2 cellular contexts compared by ENCODE assay signal in genomic region chr1:31618916-31619846, GRCh38.
TF ChIP-seq lines count a peak whose summit lies in the region.

No MANE protein-coding gene starts in this region.

TF ChIP-seq in GM23338, 12 proteins besides CTCF, POLR2A, EP300 and RAD21:
- no peak for TF ChIP-seq EZH2 (IDR thresholded peaks at IDR 0.05; ENCODE audit: low read depth, unreplicated experiment)
- no peak for TF ChIP-seq NANOG (IDR thresholded peaks at IDR 0.05; ENCODE audit: borderline replicate concordance)
- TF ChIP-seq JUNB (IDR thresholded peaks at IDR 0.05; ENCODE audit: unreplicated experiment) = no peak
- TF ChIP-seq STAT1 (IDR thresholded peaks at IDR 0.05; ENCODE audit: unreplicated experiment) = no peak
- TF ChIP-seq POLR2AphosphoS5 (IDR thresholded peaks at IDR 0.05; ENCODE audit: low read depth) = no peak
- no peak for TF ChIP-seq ZNF114 (CRISPR knock-in tag; IDR thresholded peaks at IDR 0.05)
- TF ChIP-seq CREB1 (CRISPR knock-in tag; IDR thresholded peaks at IDR 0.05; ENCODE audit: low read depth) = no peak
- no peak for TF ChIP-seq REST (IDR thresholded peaks at IDR 0.05; ENCODE audit: unreplicated experiment)
- TF ChIP-seq ZNF331 (CRISPR knock-in tag; IDR thresholded peaks at IDR 0.05; ENCODE audit: low read depth) = no peak
- TF ChIP-seq EZH2phosphoT487 (IDR thresholded peaks at IDR 0.05; ENCODE audit: unreplicated experiment) = no peak

TF ChIP-seq in K562, 482 proteins besides CTCF, POLR2A, EP300 and RAD21:
- TF ChIP-seq TRIM28 (IDR thresholded peaks at IDR 0.05) = no peak
- TF ChIP-seq ZNF217 (CRISPR knock-in tag; IDR thresholded peaks at IDR 0.05) = no peak
- no peak for TF ChIP-seq ZNF586 (CRISPR knock-in tag; conservative IDR thresholded peaks at IDR 0.05)
- TF ChIP-seq, protein P1, sequence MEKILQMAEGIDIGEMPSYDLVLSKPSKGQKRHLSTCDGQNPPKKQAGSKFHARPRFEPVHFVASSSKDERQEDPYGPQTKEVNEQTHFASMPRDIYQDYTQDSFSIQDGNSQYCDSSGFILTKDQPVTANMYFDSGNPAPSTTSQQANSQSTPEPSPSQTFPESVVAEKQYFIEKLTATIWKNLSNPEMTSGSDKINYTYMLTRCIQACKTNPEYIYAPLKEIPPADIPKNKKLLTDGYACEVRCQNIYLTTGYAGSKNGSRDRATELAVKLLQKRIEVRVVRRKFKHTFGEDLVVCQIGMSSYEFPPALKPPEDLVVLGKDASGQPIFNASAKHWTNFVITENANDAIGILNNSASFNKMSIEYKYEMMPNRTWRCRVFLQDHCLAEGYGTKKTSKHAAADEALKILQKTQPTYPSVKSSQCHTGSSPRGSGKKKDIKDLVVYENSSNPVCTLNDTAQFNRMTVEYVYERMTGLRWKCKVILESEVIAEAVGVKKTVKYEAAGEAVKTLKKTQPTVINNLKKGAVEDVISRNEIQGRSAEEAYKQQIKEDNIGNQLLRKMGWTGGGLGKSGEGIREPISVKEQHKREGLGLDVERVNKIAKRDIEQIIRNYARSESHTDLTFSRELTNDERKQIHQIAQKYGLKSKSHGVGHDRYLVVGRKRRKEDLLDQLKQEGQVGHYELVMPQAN (IDR thresholded peaks at IDR 0.05; ENCODE audit: borderline replicate concordance) = no peak
- no peak for TF ChIP-seq ETV6 (IDR thresholded peaks at IDR 0.05; ENCODE audit: borderline replicate concordance in 1 of 2, low read depth in 2 of 2, low read length in 1 of 2)
- TF ChIP-seq ETV6 (CRISPR knock-in tag; IDR thresholded peaks at IDR 0.05; ENCODE audit: borderline replicate concordance) = no peak
- no peak for TF ChIP-seq KDM5B (IDR thresholded peaks at IDR 0.05; ENCODE audit: insufficient replicate concordance, low read depth, low read length)
- no peak for TF ChIP-seq RFX5 (IDR thresholded peaks at IDR 0.05; ENCODE audit: low read depth, low read length)
- no peak for TF ChIP-seq ATF1 (CRISPR knock-in tag; IDR thresholded peaks at IDR 0.05)
- no peak for TF ChIP-seq ATF1 (tag; IDR thresholded peaks at IDR 0.05)
- no peak for TF ChIP-seq MYNN (IDR thresholded peaks at IDR 0.05)
- TF ChIP-seq MYNN (CRISPR knock-in tag; IDR thresholded peaks at IDR 0.05) = no peak
- TF ChIP-seq HNRNPLL (IDR thresholded peaks at IDR 0.05; ENCODE audit: low read depth, low read length, poor library complexity, severe bottlenecking) = no peak
- TF ChIP-seq, protein P2, sequence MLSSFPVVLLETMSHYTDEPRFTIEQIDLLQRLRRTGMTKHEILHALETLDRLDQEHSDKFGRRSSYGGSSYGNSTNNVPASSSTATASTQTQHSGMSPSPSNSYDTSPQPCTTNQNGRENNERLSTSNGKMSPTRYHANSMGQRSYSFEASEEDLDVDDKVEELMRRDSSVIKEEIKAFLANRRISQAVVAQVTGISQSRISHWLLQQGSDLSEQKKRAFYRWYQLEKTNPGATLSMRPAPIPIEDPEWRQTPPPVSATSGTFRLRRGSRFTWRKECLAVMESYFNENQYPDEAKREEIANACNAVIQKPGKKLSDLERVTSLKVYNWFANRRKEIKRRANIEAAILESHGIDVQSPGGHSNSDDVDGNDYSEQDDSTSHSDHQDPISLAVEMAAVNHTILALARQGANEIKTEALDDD (IDR thresholded peaks at IDR 0.05) = no peak
- TF ChIP-seq XRCC5 (IDR thresholded peaks at IDR 0.05; ENCODE audit: low read depth, low read length) = no peak
- no peak for TF ChIP-seq MGA (IDR thresholded peaks at IDR 0.05)
TF ChIP-seq in K562: peak in this region for 0.
